8 cellular contexts compared by ENCODE assay signal in genomic region chr10:104350146-104350635, GRCh38. TPM values are rescaled to one million over a fixed set of nuclear protein-coding genes. Genes with fewer than 3 reads are reported as not detected.
DNase-seq lines count a peak whose midpoint lies in the region; ATAC-seq and TF ChIP-seq lines count a peak whose summit lies in the region.

No MANE protein-coding gene starts in this region.

- intact Hi-C loops in Right ventricle myocardium superior (cut with DNase I), result loop anchor here (2.0 kb wide), 1 partner anchor 59 kb away; no protein-coding TSS in a partner anchor

- H3K4me3 ChIP-seq in AG09309 (ENCODE audit: control insufficient read depth, low read depth, low read length) (no peak overlapping the region), WERI-Rb-1 (ENCODE audit: low read depth, low read length) (no peak overlapping the region)

- in situ Hi-C loops in GM13976 (cut with MboI; ENCODE audit: low sequenced_read_pairs, unreplicated experiment), result no loop called here

- ATAC-seq in HG02763 (IDR thresholded peaks at IDR 0.05; ENCODE audit: unreplicated experiment) (peak; percentile 37), Right ventricle myocardium superior (ENCODE audit: poor library complexity) (peak; percentile 75)

- H3K27me3 ChIP-seq in WERI-Rb-1 (ENCODE audit: insufficient read depth, low read depth, severe bottlenecking), result no peaks in the 10 kb centered on the region

- no peaks in the 10 kb centered on the region for H3K36me3 ChIP-seq in WERI-Rb-1

- no peaks in the 10 kb centered on the region for H3K9me3 ChIP-seq in WERI-Rb-1 (ENCODE audit: severe bottlenecking)

- H3K27ac ChIP-seq in WERI-Rb-1, result no peak overlapping the region

- TF ChIP-seq CTCF in AG09309 (IDR thresholded peaks at IDR 0.05; ENCODE audit: control insufficient read depth, insufficient read depth, low read depth, low read length, missing control alignments) (peak; percentile 63), GM13976 (IDR thresholded peaks at IDR 0.05; ENCODE audit: borderline replicate concordance, control extremely low read depth, extremely low read depth, insufficient read depth, missing control alignments) (peak; percentile 31), WERI-Rb-1 (IDR thresholded peaks at IDR 0.05; ENCODE audit: low read depth, low read length) (peak; percentile 37; the same call in 1 of the 2 replicates)

- no peak for DNase-seq in AG09309 (ENCODE audit: low read depth)
- peak; percentile 50 for DNase-seq in GM13976 (ENCODE audit: low spot score)
- DNase-seq in NCI-H146 (lab: John Stamatoyannopoulos, UW), result peak; percentile 69
- no peak for DNase-seq in WERI-Rb-1
- no peak for DNase-seq in Right ventricle myocardium superior
- DNase-seq in retina, result peak; percentile 68
- no peak for DNase-seq in HPDE6-E6E7 (ENCODE audit: extremely low spot score)

RNA-seq across cellular contexts. Expression of gene CFAP58, which starts 3.4 kb away (rescaled TPM):
- 2.2 TPM for total RNA-seq in Right ventricle myocardium superior

RNA-seq across cellular contexts. Expression of gene ITPRIP, which starts 11.9 kb away (rescaled TPM):
- 29.1 TPM for total RNA-seq in Right ventricle myocardium superior

Comparison
In these comparisons a context has a peak if more than half of its experiments do, and no peak if none do; other contexts are left out.
1. DNase-seq: peak in GM13976 (single experiment), NCI-H146 (single experiment) and retina (single experiment); none in AG09309 (single experiment), WERI-Rb-1 (single experiment), Right ventricle myocardium superior (single experiment) and HPDE6-E6E7 (single experiment).
2. Peak in every context shown above with its lines, with median percentiles within 50 percentile points of each other: CTCF ChIP-seq.